In the genomic region with DNA sequence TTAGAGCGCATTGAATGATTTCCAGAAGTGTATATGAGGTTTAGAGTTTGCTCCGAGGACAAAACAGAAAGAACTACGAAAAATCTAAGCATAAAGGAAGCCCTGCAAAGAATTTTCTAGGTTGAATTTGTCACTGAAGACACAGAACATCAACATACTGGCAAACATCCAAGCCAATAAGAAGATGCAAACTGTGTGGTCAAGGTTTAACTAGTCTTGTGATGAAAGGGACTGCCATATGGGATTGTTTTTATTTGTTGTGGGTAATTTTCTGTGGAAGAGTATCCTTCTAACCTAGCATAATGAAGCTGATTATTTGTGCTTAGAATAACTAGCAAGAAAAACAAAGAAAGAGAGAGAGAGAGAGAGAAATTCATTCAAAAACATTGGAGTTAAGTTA, we compare ENCODE assay signal across 16 cellular contexts.
DNase-seq lines count a peak whose midpoint lies in the region; ATAC-seq and TF ChIP-seq lines count a peak whose summit lies in the region.
"Had no signal": no experiment of that assay in that cellular context is flagged by ENCODE, and none has a peak within 500 bp of the region (broad histone marks: within the 10 kb centered on the region; RNA-seq: fewer than 3 reads in every experiment).

No MANE protein-coding gene starts in this region.

- H3K27me3 ChIP-seq in OCI-LY1 (ENCODE audit: insufficient read depth, low read length) (no peaks in the 10 kb centered on the region), vagina (no peaks in the 10 kb centered on the region)

- H3K4me3 ChIP-seq in OCI-LY1 (ENCODE audit: low read depth, low read length, poor library complexity, severe bottlenecking) (no peak overlapping the region), vagina (no peak overlapping the region)

- H3K36me3 ChIP-seq in OCI-LY1 (ENCODE audit: insufficient read depth, low read length) (no peaks in the 10 kb centered on the region), vagina (no peaks in the 10 kb centered on the region)

- peaks cover 68% of the 10 kb centered on the region for H3K4me1 ChIP-seq in OCI-LY1 (ENCODE audit: insufficient read depth, low read length, severe bottlenecking)
- H3K4me1 ChIP-seq in vagina: no peaks in the 10 kb centered on the region
- H3K4me1 ChIP-seq: Caco-2 had no signal

- no peak overlapping the region; the same call in 1 of the 2 replicates for H2AFZ ChIP-seq in OCI-LY1 (ENCODE audit: low read length)

- no peak for ATAC-seq in HG03565 (IDR thresholded peaks at IDR 0.05; ENCODE audit: unreplicated experiment)

- no peaks in the 10 kb centered on the region for H4K20me1 ChIP-seq in OCI-LY1 (ENCODE audit: insufficient read depth, low read length)

- H3K9ac ChIP-seq in OCI-LY1 (ENCODE audit: low read length): peak overlapping the region; percentile 10; the same call in 1 of the 2 replicates

- peak; percentile 9 for DNase-seq in GM04504 (ENCODE audit: low read depth)
- peak; percentile 48 for DNase-seq in LHCN-M2 (ENCODE audit: low read depth)
- DNase-seq in myocyte (ENCODE audit: low read depth): peak; percentile 46
- no peak for DNase-seq in vagina (ENCODE audit: extremely low spot score in 2 of 2)
- no peak for DNase-seq in DMS 273 (lab: John Stamatoyannopoulos, UW; ENCODE audit: unreplicated experiment)
- DNase-seq: Caco-2; CD4-positive, CD25-positive, alpha-beta regulatory T cell; NCI-H1092; NCI-H1694; NCI-H446 treated with DMSO at 0.1 percent for 48 hours; NCI-H748 treated with DMSO at 0.1 percent for 48 hours; RPMI8226; SIG-M5; T-helper 2 cell had no signal

- H3K4me2 ChIP-seq in OCI-LY1 (ENCODE audit: low read length): peak overlapping the region; percentile 13; the same call in 1 of the 2 replicates

- H3F3A ChIP-seq in OCI-LY1 (ENCODE audit: insufficient read depth, low read length): peaks cover 4% of the 10 kb centered on the region; the same call in 1 of the 2 replicates

- no peaks in the 10 kb centered on the region for H3K9me2 ChIP-seq in OCI-LY1 (ENCODE audit: low read depth, low read length)

- H3K9me3 ChIP-seq in OCI-LY1 (ENCODE audit: low read length) (no peaks in the 10 kb centered on the region), vagina (no peaks in the 10 kb centered on the region)
- H3K9me3 ChIP-seq: Caco-2 had no signal

- intact Hi-C loops in vagina (cut with DNase I): no loop called here

- H3K79me2 ChIP-seq in OCI-LY1 (ENCODE audit: insufficient read depth, low read length): no peaks in the 10 kb centered on the region

- no peak for TF ChIP-seq POLR2A in vagina (IDR thresholded peaks at IDR 0.05)

- H3K27ac ChIP-seq in OCI-LY1 (ENCODE audit: low read depth, low read length, poor library complexity, severe bottlenecking) (peak overlapping the region; percentile 80), vagina (no peak overlapping the region)

- TF ChIP-seq CTCF in OCI-LY1 (IDR thresholded peaks at IDR 0.05; ENCODE audit: low read length): no peak
- TF ChIP-seq CTCF in vagina (IDR thresholded peaks at IDR 0.05): no peak

Comparison
In these comparisons a context has a peak if more than half of its experiments do, and no peak if none do; other contexts are left out.
1. DNase-seq: peak in GM04504 (single experiment), LHCN-M2 (single experiment) and myocyte (single experiment); none in vagina (0 of 2) and DMS 273 (single experiment).